In the genomic region with DNA sequence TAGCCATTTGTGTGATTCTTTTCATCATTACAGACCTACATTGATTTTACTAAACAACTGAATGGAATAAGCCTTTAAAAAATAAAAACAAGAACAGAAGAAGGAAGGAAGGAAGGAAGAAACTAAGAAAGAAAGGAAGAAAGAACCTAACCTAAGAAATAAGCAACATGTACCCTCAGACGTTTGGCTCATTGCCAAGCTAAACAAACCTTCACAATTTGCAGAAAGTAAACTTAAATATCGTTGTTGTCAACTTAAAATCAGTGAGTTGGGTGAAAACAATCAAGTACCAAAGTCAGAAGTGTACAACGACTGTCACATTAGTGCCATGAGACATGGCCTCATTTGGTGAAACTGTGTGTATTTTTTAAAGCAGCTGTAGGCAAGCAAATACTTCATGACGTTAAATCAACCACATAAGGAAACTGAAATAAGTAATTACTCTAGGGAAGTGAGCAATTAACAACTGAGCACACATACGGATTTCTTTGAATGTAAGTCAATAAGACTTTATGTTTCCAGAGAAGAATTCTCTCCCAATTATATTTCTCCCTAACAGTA, we compare ENCODE assay signal across 25 cellular contexts.
DNase-seq lines count a peak whose midpoint lies in the region; ATAC-seq, FAIRE-seq and TF ChIP-seq lines count a peak whose summit lies in the region.
"Had no signal": no experiment of that assay in that cellular context is flagged by ENCODE, and none has a peak within 500 bp of the region (broad histone marks: within the 10 kb centered on the region; RNA-seq: fewer than 3 reads in every experiment).

No MANE protein-coding gene starts in this region.

- no peak overlapping the region for H2AFZ ChIP-seq in K562 (ENCODE audit: low read depth, low read length)

- FAIRE-seq in K562 (lab: Jason Lieb, UNC) = peak; percentile 23
- FAIRE-seq: GM12892 had no signal

- no TSS peak for BruUV-seq in K562 (replicated peaks; lab: Mats Ljungman, UMichigan)

- intact Hi-C loops in K562 (cut with micrococcal nuclease) = no loop called here

- POLR2A ChIA-PET in K562 (lab: Yijun Ruan, JAX) = no interaction called here

- H3K27me3 ChIP-seq in K562 (ENCODE audit: control insufficient read depth in 2 of 2, insufficient read depth in 2 of 2, low read length in 2 of 2) = no peaks in the 10 kb centered on the region
- H3K27me3 ChIP-seq: ascending aorta, heart right ventricle had no signal

- H3K4me3 ChIP-seq in K562 = no peak overlapping the region
- H3K4me3 ChIP-seq: ascending aorta, heart right ventricle, lung had no signal

- no peaks in the 10 kb centered on the region for H3K9me1 ChIP-seq in K562 (ENCODE audit: control insufficient read depth, insufficient read depth, low read length)

- TF ChIP-seq RAD21 in K562 (CRISPR knock-in tag; conservative IDR thresholded peaks at IDR 0.05 in 1 of 2, IDR thresholded peaks at IDR 0.05 in 1 of 2) = no peak

- no peaks in the 10 kb centered on the region for H4K20me1 ChIP-seq in K562 (replicated peaks; ENCODE audit: control insufficient read depth, insufficient read depth, low read length)

- H3K9ac ChIP-seq in K562 (ENCODE audit: insufficient read depth in 1 of 2, low read depth in 2 of 2, low read length in 2 of 2) = no peak overlapping the region
- H3K9ac ChIP-seq: KMS-11 had no signal

- CTCF ChIA-PET in K562 (lab: Yijun Ruan, JAX; ENCODE audit: low intra/inter-chr PET ratio) = no interaction called here

- 0 out of 3 replicates have a peak, but pooled peaks cover 3% of the 10 kb centered on the region for H3K79me2 ChIP-seq in K562 (ENCODE audit: control insufficient read depth, insufficient read depth, low read length)

- H3K4me1 ChIP-seq in K562 (replicated peaks in 1 of 2; ENCODE audit: control insufficient read depth in 2 of 2, insufficient read depth in 2 of 2, low read length in 2 of 2) = no peaks in the 10 kb centered on the region
- H3K4me1 ChIP-seq: ascending aorta, heart right ventricle had no signal

- no peak for TF ChIP-seq CTCF in K562 (IDR thresholded peaks at IDR 0.05 in 2 of 3, conservative IDR thresholded peaks at IDR 0.05 in 1 of 3; ENCODE audit: insufficient read depth in 2 of 3, low read depth in 1 of 3, low read length in 3 of 3)

- no peak overlapping the region for H3K4me2 ChIP-seq in K562 (ENCODE audit: insufficient read depth, low read length)
- H3K4me2 ChIP-seq: KMS-11 had no signal

- H3K36me3 ChIP-seq in K562 (ENCODE audit: control insufficient read depth, insufficient read depth, low read length) = no peaks in the 10 kb centered on the region
- H3K36me3 ChIP-seq: ascending aorta, heart right ventricle had no signal

- no peak for ATAC-seq in K562
- no peak for ATAC-seq in HG03457 (IDR thresholded peaks at IDR 0.05; ENCODE audit: unreplicated experiment)
- ATAC-seq in GM21825 (IDR thresholded peaks at IDR 0.05; ENCODE audit: unreplicated experiment) = no peak
- ATAC-seq: activated CD4-positive, CD25-positive, alpha-beta regulatory T cell treated with anti-CD3 and anti-CD28 coated beads, Interleukin-2, amount 50 U/mL, for 24 hours; activated CD8-positive, alpha-beta T cell treated with anti-CD3 and anti-CD28 coated beads, Interleukin-2, amount 10 ng/mL, durations not matched to agents 7 days and 5 days; heart right ventricle; Panc1 had no signal

- DNase-seq in DMS 273 (lab: John Stamatoyannopoulos, UW; ENCODE audit: unreplicated experiment) = peak; percentile 40
- no peak for DNase-seq in DMS 273 treated with DMSO at 0.1 percent for 48 hours (lab: John Stamatoyannopoulos, UW)
- DNase-seq in M059J (ENCODE audit: low read depth) = peak; percentile 5
- peak; percentile 59 for DNase-seq in NCI-H748 (lab: John Stamatoyannopoulos, UW; ENCODE audit: unreplicated experiment)
- no peak for DNase-seq in K562 (ENCODE audit: extremely low read depth in 1 of 4, low spot score in 3 of 4)
- no peak for DNase-seq in amniotic stem cell (lab: John Stamatoyannopoulos, UW)
- DNase-seq: activated CD8-positive, alpha-beta T cell treated with anti-CD3 and anti-CD28 coated beads, Interleukin-2, amount 10 ng/mL, durations not matched to agents 7 days and 5 days; activated naive CD4-positive, alpha-beta T cell treated with anti-CD3 and anti-CD28 coated beads, Interleukin-2, amount 10 ng/mL, durations not matched to agents 7 days and 5 days; activated T-cell treated with anti-CD3 and anti-CD28 coated beads, Interleukin-2, amount 50 U/mL, for 24 hours; heart right ventricle; HFFc6; immature natural killer cell; NCI-H187; NCI-H526; stimulated activated CD8-positive, alpha-beta memory T cell treated with anti-CD3 and anti-CD28 coated beads, Interleukin-4, amount 100 ng/mL, for 48 hours; T1000 had no signal

- TF ChIP-seq POLR2A in K562 (conservative IDR thresholded peaks at IDR 0.05) = no peak

- in situ Hi-C loops in K562 (cut with MboI) = no loop called here

- 39% methylated on average over 5 of the region's 5 CpGs for WGBS in K562 (ENCODE audit: insufficient coverage, low coverage, missing lambda C conversion rate)

- no peaks in the 10 kb centered on the region for H3K9me3 ChIP-seq in K562 (replicated peaks; ENCODE audit: control insufficient read depth, insufficient read depth, low read depth, low read length)

- no peak for TF ChIP-seq EP300 in K562 (IDR thresholded peaks at IDR 0.05; ENCODE audit: low read length)

- H3K27ac ChIP-seq in K562 (ENCODE audit: extremely low read depth, low read depth, low read length) = no peak overlapping the region
- H3K27ac ChIP-seq: 22Rv1, ascending aorta, heart right ventricle, KMS-11 had no signal

TF ChIP-seq in K562, 482 proteins besides CTCF, POLR2A, EP300 and RAD21:
- TF ChIP-seq, protein P1, sequence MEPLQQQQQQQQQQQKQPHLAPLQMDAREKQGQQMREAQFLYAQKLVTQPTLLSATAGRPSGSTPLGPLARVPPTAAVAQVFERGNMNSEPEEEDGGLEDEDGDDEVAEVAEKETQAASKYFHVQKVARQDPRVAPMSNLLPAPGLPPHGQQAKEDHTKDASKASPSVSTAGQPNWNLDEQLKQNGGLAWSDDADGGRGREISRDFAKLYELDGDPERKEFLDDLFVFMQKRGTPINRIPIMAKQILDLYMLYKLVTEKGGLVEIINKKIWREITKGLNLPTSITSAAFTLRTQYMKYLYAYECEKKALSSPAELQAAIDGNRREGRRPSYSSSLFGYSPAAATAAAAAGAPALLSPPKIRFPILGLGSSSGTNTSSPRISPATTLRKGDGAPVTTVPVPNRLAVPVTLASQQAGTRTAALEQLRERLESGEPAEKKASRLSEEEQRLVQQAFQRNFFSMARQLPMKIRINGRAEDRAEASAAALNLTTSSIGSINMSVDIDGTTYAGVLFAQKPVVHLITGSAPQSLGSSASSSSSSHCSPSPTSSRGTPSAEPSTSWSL (CRISPR knock-in tag; IDR thresholded peaks at IDR 0.05; ENCODE audit: borderline replicate concordance) = no peak
- peak; percentile 85 for TF ChIP-seq NFIC (IDR thresholded peaks at IDR 0.05)
- no peak for TF ChIP-seq ZNF695 (CRISPR knock-in tag; IDR thresholded peaks at IDR 0.05)
- TF ChIP-seq, protein P2, sequence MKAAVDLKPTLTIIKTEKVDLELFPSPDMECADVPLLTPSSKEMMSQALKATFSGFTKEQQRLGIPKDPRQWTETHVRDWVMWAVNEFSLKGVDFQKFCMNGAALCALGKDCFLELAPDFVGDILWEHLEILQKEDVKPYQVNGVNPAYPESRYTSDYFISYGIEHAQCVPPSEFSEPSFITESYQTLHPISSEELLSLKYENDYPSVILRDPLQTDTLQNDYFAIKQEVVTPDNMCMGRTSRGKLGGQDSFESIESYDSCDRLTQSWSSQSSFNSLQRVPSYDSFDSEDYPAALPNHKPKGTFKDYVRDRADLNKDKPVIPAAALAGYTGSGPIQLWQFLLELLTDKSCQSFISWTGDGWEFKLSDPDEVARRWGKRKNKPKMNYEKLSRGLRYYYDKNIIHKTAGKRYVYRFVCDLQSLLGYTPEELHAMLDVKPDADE (conservative IDR thresholded peaks at IDR 0.05; ENCODE audit: control insufficient read depth, low read depth, low read length) = no peak

Comparison
In these comparisons a context has a peak if more than half of its experiments do, and no peak if none do; other contexts are left out.
1. DNase-seq: peak in DMS 273 (single experiment), M059J (single experiment) and NCI-H748 (single experiment); none in DMS 273 treated with DMSO at 0.1 percent for 48 hours (single experiment), K562 (0 of 4) and amniotic stem cell (single experiment).